Comparison of ENCODE assay signal across 8 cellular contexts in genomic region chr1:229508823-229509337, GRCh38. TPM values are rescaled to one million over a fixed set of nuclear protein-coding genes. Genes with fewer than 3 reads are reported as not detected.
DNase-seq lines count a peak whose midpoint lies in the region; ATAC-seq, FAIRE-seq and TF ChIP-seq lines count a peak whose summit lies in the region.

No MANE protein-coding gene starts in this region.

- ATAC-seq in CD4-positive, CD25-positive, alpha-beta regulatory T cell (ENCODE audit: low read depth in 2 of 2) = no peak
- ATAC-seq in memory B cell (ENCODE audit: low read depth) (no peak), GM18907 (IDR thresholded peaks at IDR 0.05; ENCODE audit: unreplicated experiment) (no peak), HG03354 (IDR thresholded peaks at IDR 0.05; ENCODE audit: poor library complexity, severe bottlenecking, unreplicated experiment) (no peak), GM19395 (IDR thresholded peaks at IDR 0.05; ENCODE audit: unreplicated experiment) (no peak)

- H3K9ac ChIP-seq in MM.1S (ENCODE audit: low read length) = peak overlapping the region; percentile 83

- no peaks in the 10 kb centered on the region for H3K27me3 ChIP-seq in CD4-positive, CD25-positive, alpha-beta regulatory T cell (ENCODE audit: control insufficient read depth, insufficient read depth, low read length)
- H3K27me3 ChIP-seq in MM.1S (replicated peaks; ENCODE audit: insufficient read depth, low read length) (no peaks in the 10 kb centered on the region), bronchial epithelial cell (ENCODE audit: control insufficient read depth, insufficient read depth, low read length) (no peaks in the 10 kb centered on the region)

- peaks cover 38% of the 10 kb centered on the region for H3K79me2 ChIP-seq in MM.1S (ENCODE audit: low read length)

- peaks cover 0 to 2% (median 0%) of the 10 kb centered on the region in 7 donors for H3K9me3 Mint-ChIP-seq in CD4-positive, CD25-positive, alpha-beta regulatory T cell
- no peaks in the 10 kb centered on the region for H3K9me3 Mint-ChIP-seq in memory B cell

- no peaks in the 10 kb centered on the region for H3K9me2 ChIP-seq in MM.1S (replicated peaks; ENCODE audit: insufficient read depth, low read length)

- H3K9me3 ChIP-seq in CD4-positive, CD25-positive, alpha-beta regulatory T cell (ENCODE audit: control insufficient read depth in 2 of 2, low read length in 2 of 2) = no peaks in the 10 kb centered on the region
- H3K9me3 ChIP-seq in MM.1S (replicated peaks; ENCODE audit: insufficient read depth, low read length) = no peaks in the 10 kb centered on the region

- peaks cover 23% of the 10 kb centered on the region for H3K4me1 ChIP-seq in CD4-positive, CD25-positive, alpha-beta regulatory T cell (ENCODE audit: control insufficient read depth, insufficient read depth, low read length, poor library complexity, severe bottlenecking)
- H3K4me1 ChIP-seq in MM.1S (ENCODE audit: low read length) = peaks cover 11% of the 10 kb centered on the region

- H3K27ac Mint-ChIP-seq in CD4-positive, CD25-positive, alpha-beta regulatory T cell = peak overlapping the region; percentile 98 to 100 (median 99)
- peak overlapping the region; percentile 97 for H3K27ac Mint-ChIP-seq in memory B cell

- H3K27ac ChIP-seq in CD4-positive, CD25-positive, alpha-beta regulatory T cell (ENCODE audit: insufficient read depth, low read length, poor library complexity, severe bottlenecking) = peak overlapping the region; percentile 90
- H3K27ac ChIP-seq in MM.1S (ENCODE audit: low read length) = peak overlapping the region; percentile 79

- H3K27me3 Mint-ChIP-seq in CD4-positive, CD25-positive, alpha-beta regulatory T cell = peaks cover 7% of the 10 kb centered on the region
- H3K27me3 Mint-ChIP-seq in memory B cell = peaks cover 2% of the 10 kb centered on the region

- peaks cover 9% of the 10 kb centered on the region; the same call in 1 of the 2 replicates for H3F3A ChIP-seq in MM.1S (ENCODE audit: insufficient read depth, low read length)

- H4K20me1 ChIP-seq in MM.1S (ENCODE audit: insufficient read depth, low read length) = no peaks in the 10 kb centered on the region

- H3K36me3 Mint-ChIP-seq in CD4-positive, CD25-positive, alpha-beta regulatory T cell = peaks cover 4% of the 10 kb centered on the region
- H3K36me3 Mint-ChIP-seq in memory B cell = no peaks in the 10 kb centered on the region

- TF ChIP-seq CTCF in MM.1S (IDR thresholded peaks at IDR 0.05; ENCODE audit: low read length) (no peak), bronchial epithelial cell (IDR thresholded peaks at IDR 0.05; ENCODE audit: insufficient read depth, low read length, severe bottlenecking) (no peak)

- peak overlapping the region; percentile 95 for H3K4me3 ChIP-seq in CD4-positive, CD25-positive, alpha-beta regulatory T cell (ENCODE audit: low read depth, low read length)
- H3K4me3 ChIP-seq in MM.1S (ENCODE audit: low read length) (peak overlapping the region; percentile 75), bronchial epithelial cell (ENCODE audit: low read depth, low read length) (peak overlapping the region; percentile 52)

- H3K4me3 Mint-ChIP-seq in CD4-positive, CD25-positive, alpha-beta regulatory T cell = peak overlapping the region; percentile 90 to 97 (median 95)
- peak overlapping the region; percentile 92 for H3K4me3 Mint-ChIP-seq in memory B cell

- H3K4me2 ChIP-seq in MM.1S (ENCODE audit: low read depth, low read length) = peak overlapping the region; percentile 94

- no peak for FAIRE-seq in bronchial epithelial cell (lab: Jason Lieb, UNC)
- FAIRE-seq in frontal cortex (lab: Jason Lieb, UNC) = no peak

- H2AFZ ChIP-seq in MM.1S (ENCODE audit: low read length) = peak overlapping the region; percentile 89

- peaks cover 11% of the 10 kb centered on the region for H3K36me3 ChIP-seq in CD4-positive, CD25-positive, alpha-beta regulatory T cell (ENCODE audit: control insufficient read depth, insufficient read depth, low read length)
- H3K36me3 ChIP-seq in MM.1S (replicated peaks; ENCODE audit: insufficient read depth, low read length) = no peaks in the 10 kb centered on the region; the same call in 1 of the 2 replicates
- no peaks in the 10 kb centered on the region for H3K36me3 ChIP-seq in bronchial epithelial cell (ENCODE audit: control insufficient read depth, insufficient read depth, low read length)

- H3K4me1 Mint-ChIP-seq in CD4-positive, CD25-positive, alpha-beta regulatory T cell = peaks cover 18 to 46% (median 35%) of the 10 kb centered on the region in 4 donors
- H3K4me1 Mint-ChIP-seq in memory B cell = peaks cover 15% of the 10 kb centered on the region

- DNase-seq in CD4-positive, CD25-positive, alpha-beta regulatory T cell = peak in 1 of 3 donors; percentile 38
- DNase-seq in MM.1S (no peak), bronchial epithelial cell (ENCODE audit: low read depth) (peak; percentile 7), memory B cell (ENCODE audit: low spot score in 2 of 2) (no peak), frontal cortex (ENCODE audit: low spot score in 2 of 2) (no peak)

RNA-seq across cellular contexts. Expression of gene NUP133, which starts 0.7 kb away (rescaled TPM):
- 33.1 TPM for total RNA-seq in CD4-positive, CD25-positive, alpha-beta regulatory T cell
- 10 to 100 TPM; 12.2 to 20.9 (median 15.5) TPM for polyA plus RNA-seq in CD4-positive, CD25-positive, alpha-beta regulatory T cell
- total RNA-seq in bronchial epithelial cell (22.7 and 23.4 TPM in 2 replicates), frontal cortex (65.6 TPM)

RNA-seq across cellular contexts. Expression of gene ABCB10, which starts 49.6 kb away (rescaled TPM):
- total RNA-seq in CD4-positive, CD25-positive, alpha-beta regulatory T cell = 17.1 TPM
- polyA plus RNA-seq in CD4-positive, CD25-positive, alpha-beta regulatory T cell = 10 to 100 TPM; 10.5 to 20.0 (median 16.2) TPM
- total RNA-seq in bronchial epithelial cell (13.6 and 17.6 TPM in 2 replicates), frontal cortex (18.8 TPM)
